8 cellular contexts compared by ENCODE assay signal in the genomic region with DNA sequence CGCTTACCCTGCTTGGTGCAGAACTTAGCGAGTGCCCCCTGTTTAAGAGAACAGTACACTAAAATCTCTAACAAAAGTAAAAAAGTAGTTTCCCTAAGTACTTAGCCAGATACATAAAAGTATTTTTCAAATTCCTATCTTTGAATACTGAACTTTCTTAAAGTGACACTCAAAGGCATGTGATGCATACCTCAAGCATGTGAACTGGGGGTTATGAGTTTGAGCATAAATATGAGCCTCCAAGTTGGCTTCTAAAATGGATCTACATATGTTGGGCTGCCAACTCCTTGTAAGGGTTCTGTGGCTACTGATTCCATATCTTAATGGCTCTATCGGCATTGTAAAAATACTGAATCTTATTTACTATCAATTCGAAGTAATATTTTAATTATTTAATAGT. TPM values are rescaled to one million over a fixed set of nuclear protein-coding genes. Genes with fewer than 3 reads are reported as not detected.
DNase-seq lines count a peak whose midpoint lies in the region; ATAC-seq, FAIRE-seq and TF ChIP-seq lines count a peak whose summit lies in the region.

No MANE protein-coding gene starts in this region.

- TF ChIP-seq CTCF in AG10803 (conservative IDR thresholded peaks at IDR 0.05; ENCODE audit: low read length) (no peak), HFFc6 (IDR thresholded peaks at IDR 0.05) (no peak), cardiac fibroblast (IDR thresholded peaks at IDR 0.05; ENCODE audit: low read depth, low read length) (no peak), natural killer cell (IDR thresholded peaks at IDR 0.05) (no peak), lower leg skin (IDR thresholded peaks at IDR 0.05) (no peak), MCF 10A (IDR thresholded peaks at IDR 0.05; ENCODE audit: unreplicated experiment) (no peak)

- H3K4me3 Mint-ChIP-seq in HFFc6 (peak overlapping the region; percentile 45; the same call in 1 of the 2 replicates), natural killer cell (no peak overlapping the region), MCF 10A (ENCODE audit: unreplicated experiment) (no peak overlapping the region)

- no TSS peak for BruUV-seq in MCF 10A (replicated peaks; lab: Mats Ljungman, UMichigan)

- H3K4me1 Mint-ChIP-seq in HFFc6 (ENCODE audit: low read depth) (peaks cover 37% of the 10 kb centered on the region), natural killer cell (peaks cover 44 to 49% of the 10 kb centered on the region in 2 donors), MCF 10A (ENCODE audit: insufficient read depth, unreplicated experiment) (peaks cover 7% of the 10 kb centered on the region)

- peaks cover 1% of the 10 kb centered on the region for H3K27me3 Mint-ChIP-seq in HFFc6 (ENCODE audit: insufficient read depth)
- no peaks in the 10 kb centered on the region for H3K27me3 Mint-ChIP-seq in natural killer cell (ENCODE audit: low read depth in 2 of 2)
- no peaks in the 10 kb centered on the region for H3K27me3 Mint-ChIP-seq in MCF 10A (ENCODE audit: insufficient read depth, unreplicated experiment)

- peaks cover 14% of the 10 kb centered on the region for H3K36me3 Mint-ChIP-seq in HFFc6 (ENCODE audit: low read depth)
- H3K36me3 Mint-ChIP-seq in natural killer cell: no peaks in the 10 kb centered on the region
- peaks cover 6% of the 10 kb centered on the region for H3K36me3 Mint-ChIP-seq in MCF 10A (ENCODE audit: insufficient read depth, unreplicated experiment)

- CTCF ChIA-PET in MCF 10A (lab: Yijun Ruan, JAX): no interaction called here

- intact Hi-C loops in natural killer cell (cut with micrococcal nuclease) (loop anchor here (10.0 kb wide), 1 partner anchor 1597 kb away; a partner anchor contains a TSS), lower leg skin (cut with DNase I; ENCODE audit: low total_unique reads) (no loop called here), MCF 10A (cut with micrococcal nuclease) (no loop called here)

- H3K9me3 Mint-ChIP-seq in HFFc6: no peaks in the 10 kb centered on the region
- no peaks in the 10 kb centered on the region for H3K9me3 Mint-ChIP-seq in natural killer cell
- H3K9me3 Mint-ChIP-seq in MCF 10A (ENCODE audit: unreplicated experiment): no peaks in the 10 kb centered on the region

- FAIRE-seq in GM19239 (lab: Jason Lieb, UNC): no peak

- DNase-seq in AG10803 (ENCODE audit: low read depth) (peak; percentile 73), HFFc6 (peak; percentile 61), cardiac fibroblast (ENCODE audit: low read depth in 2 of 2) (peak; percentile 45 to 67), natural killer cell (no peak), lower leg skin (ENCODE audit: low spot score in 2 of 2) (no peak), MCF 10A (ENCODE audit: unreplicated experiment) (no peak), GM19239 (ENCODE audit: insufficient read length, low spot score) (no peak), middle frontal gyrus (ENCODE audit: extremely low spot score, low spot score) (no peak)

- no peak for ATAC-seq in natural killer cell

- POLR2A ChIA-PET in MCF 10A (lab: Yijun Ruan, JAX): interaction anchor here (1.5 to 4.0 kb wide), 2 partner anchors 13 to 21 kb away, joined by 4 to 70 read pairs; no protein-coding TSS in a partner anchor

- H3K27ac Mint-ChIP-seq in HFFc6: peak overlapping the region; percentile 61
- H3K27ac Mint-ChIP-seq in natural killer cell: peak overlapping the region; percentile 56 to 95
- no peak overlapping the region for H3K27ac Mint-ChIP-seq in MCF 10A (ENCODE audit: low read depth, unreplicated experiment)

- WGBS in lower leg skin, 2 donors: 92 to 93% methylated on average over 4 of the region's 4 CpGs

- no peak for TF ChIP-seq POLR2A in lower leg skin (IDR thresholded peaks at IDR 0.05)

- H3K4me3 ChIP-seq in AG10803 (ENCODE audit: low read length) (no peak overlapping the region), cardiac fibroblast (replicated peaks in 1 of 2; ENCODE audit: low read depth in 2 of 2, low read length in 2 of 2) (no peak overlapping the region), lower leg skin (ENCODE audit: low read depth, poor library complexity, severe bottlenecking) (no peak overlapping the region)

RNA-seq across cellular contexts. Expression of a gene that starts 3.8 kb away (rescaled TPM):
- 10 to 100 TPM; 16.5 to 22.1 (median 19.3) TPM for total RNA-seq in HFFc6 (2021; fragmentation: NEBNext Ultra II Directional; extraction: Animal tissue kit (Norgen Biotek cat#: 25700))
- total RNA-seq in natural killer cell: 10 to 100 TPM; 27.4 to 36.9 (median 29.9) TPM
- total RNA-seq in lower leg skin: 10 to 100 TPM; 10.9 to 12.3 (median 11.3) TPM
- 10.7 and 15.6 TPM in 2 replicates for total RNA-seq in MCF 10A (2022)

Comparison
In these comparisons a context has a peak if more than half of its experiments do, and no peak if none do; other contexts are left out.
1. DNase-seq: peak in AG10803 (single experiment), HFFc6 (single experiment) and cardiac fibroblast (2 of 2); none in natural killer cell (single experiment), lower leg skin (0 of 2), MCF 10A (single experiment), GM19239 (single experiment) and middle frontal gyrus (single experiment).